In the genomic region with DNA sequence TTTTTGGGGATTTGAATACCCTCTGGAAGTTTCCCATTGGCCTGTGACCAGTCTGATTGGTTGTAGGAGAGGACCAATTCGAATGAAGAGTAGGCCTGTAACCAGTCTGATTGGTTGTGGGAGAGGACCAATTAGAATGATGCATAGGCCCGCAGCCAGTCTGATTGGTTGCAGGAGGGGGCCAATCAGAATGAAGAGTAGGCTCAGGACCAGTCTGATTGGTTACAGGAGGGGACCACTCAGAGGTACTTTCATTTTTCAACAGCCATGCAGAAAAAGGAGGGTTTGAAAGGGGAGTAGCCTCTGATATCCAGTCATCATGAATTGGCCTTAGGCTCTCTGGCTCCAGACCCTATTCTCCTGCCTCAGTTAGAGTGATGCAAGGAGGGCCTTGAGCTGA, we compare ENCODE assay signal across 15 cellular contexts. TPM values are rescaled to one million over a fixed set of nuclear protein-coding genes. Genes with fewer than 3 reads are reported as not detected.
A peak's percentile ranks its signal among the peaks of the same experiment; 100 is the strongest.
DNase-seq lines count a peak whose midpoint lies in the region; ATAC-seq and FAIRE-seq lines count a peak whose summit lies in the region.
"Had no signal": no experiment of that assay in that cellular context is flagged by ENCODE, and none has a peak within 500 bp of the region (broad histone marks: within the 10 kb centered on the region; RNA-seq: fewer than 3 reads in every experiment).

No MANE protein-coding gene starts in this region.

- no peak for FAIRE-seq in HTR-8/SVneo (lab: Jason Lieb, UNC)
- FAIRE-seq: endometrium, GM12892 had no signal

- H3K4me1 Mint-ChIP-seq in activated T-cell treated with anti-CD3 and anti-CD28 coated beads, Interleukin-2, amount 50 U/mL, for 72 hours (ENCODE audit: low read depth) = peaks cover 40% of the 10 kb centered on the region
- peaks cover 38% of the 10 kb centered on the region for H3K4me1 Mint-ChIP-seq in stimulated activated memory B cell treated with anti-CD40 and anti-IgM and Interleukin-4, amounts not matched to agents 10 μg/mL and 1 μg/mL and 100 μg/mL, for 72 hours

- peak overlapping the region in 1 of 2 donors; percentile 24 for H3K4me3 Mint-ChIP-seq in activated T-cell treated with anti-CD3 and anti-CD28 coated beads, Interleukin-2, amount 50 U/mL, for 72 hours
- no peak overlapping the region for H3K4me3 Mint-ChIP-seq in stimulated activated memory B cell treated with anti-CD40 and anti-IgM and Interleukin-4, amounts not matched to agents 10 μg/mL and 1 μg/mL and 100 μg/mL, for 72 hours
- H3K4me3 Mint-ChIP-seq: immature natural killer cell, nephron progenitor cell had no signal

- no peak overlapping the region for H3K9ac ChIP-seq in adipocyte (ENCODE audit: low read length)
- H3K9ac ChIP-seq: KMS-11 had no signal

- DNase-seq in activated T-cell treated with anti-CD3 and anti-CD28 coated beads, Interleukin-2, amount 50 U/mL, for 72 hours = peak; percentile 10 to 18
- no peak for DNase-seq in activated T-cell treated with anti-CD3 and anti-CD28 coated beads, Interleukin-2, amount 50 U/mL, for 1 hour
- DNase-seq in MV-4-11 (lab: John Stamatoyannopoulos, UW) (peak; percentile 42), adipocyte (ENCODE audit: low read depth) (peak; percentile 24), NCI-H1694 (lab: John Stamatoyannopoulos, UW) (no peak), HTR-8/SVneo (ENCODE audit: insufficient read length, low spot score) (no peak)
- DNase-seq: C1 segment of cervical spinal cord, immature natural killer cell, nephron progenitor cell, WERI-Rb-1 had no signal

- H3K4me3 ChIP-seq in adipocyte (ENCODE audit: low read length) = no peak overlapping the region

- H3K27me3 ChIP-seq in adipocyte (replicated peaks; ENCODE audit: control insufficient read depth, insufficient read depth, low read length) = no peaks in the 10 kb centered on the region

- peak overlapping the region; percentile 12 for H3K27ac Mint-ChIP-seq in activated T-cell treated with anti-CD3 and anti-CD28 coated beads, Interleukin-2, amount 50 U/mL, for 72 hours
- peak overlapping the region; percentile 77 for H3K27ac Mint-ChIP-seq in stimulated activated memory B cell treated with anti-CD40 and anti-IgM and Interleukin-4, amounts not matched to agents 10 μg/mL and 1 μg/mL and 100 μg/mL, for 72 hours

- H3K4me1 ChIP-seq in adipocyte (ENCODE audit: control insufficient read depth, insufficient read depth, low read length) = peaks cover 3% of the 10 kb centered on the region

- no peaks in the 10 kb centered on the region for H3K36me3 Mint-ChIP-seq in activated T-cell treated with anti-CD3 and anti-CD28 coated beads, Interleukin-2, amount 50 U/mL, for 72 hours (ENCODE audit: insufficient read depth in 2 of 2)
- H3K36me3 Mint-ChIP-seq in stimulated activated memory B cell treated with anti-CD40 and anti-IgM and Interleukin-4, amounts not matched to agents 10 μg/mL and 1 μg/mL and 100 μg/mL, for 72 hours = no peaks in the 10 kb centered on the region
- H3K36me3 Mint-ChIP-seq: immature natural killer cell had no signal

- no peak for ATAC-seq in activated T-cell treated with anti-CD3 and anti-CD28 coated beads, Interleukin-2, amount 50 U/mL, for 72 hours (replicated peaks in 1 of 2)
- ATAC-seq in stimulated activated memory B cell treated with anti-CD40 and anti-IgM and Interleukin-4, amounts not matched to agents 10 μg/mL and 1 μg/mL and 100 μg/mL, for 72 hours = no peak
- no peak for ATAC-seq in GM18870 (IDR thresholded peaks at IDR 0.05; ENCODE audit: unreplicated experiment)

- no peaks in the 10 kb centered on the region for H3K36me3 ChIP-seq in adipocyte (ENCODE audit: control insufficient read depth, insufficient read depth, low read length, severe bottlenecking)
- H3K36me3 ChIP-seq: WERI-Rb-1 had no signal

- H3K9me3 Mint-ChIP-seq in activated T-cell treated with anti-CD3 and anti-CD28 coated beads, Interleukin-2, amount 50 U/mL, for 72 hours = no peaks in the 10 kb centered on the region
- no peaks in the 10 kb centered on the region for H3K9me3 Mint-ChIP-seq in stimulated activated memory B cell treated with anti-CD40 and anti-IgM and Interleukin-4, amounts not matched to agents 10 μg/mL and 1 μg/mL and 100 μg/mL, for 72 hours
- H3K9me3 Mint-ChIP-seq: immature natural killer cell, nephron progenitor cell had no signal

- H3K9me3 ChIP-seq in adipocyte (ENCODE audit: control insufficient read depth, low read length) = no peaks in the 10 kb centered on the region

- no peaks in the 10 kb centered on the region for H3K27me3 Mint-ChIP-seq in activated T-cell treated with anti-CD3 and anti-CD28 coated beads, Interleukin-2, amount 50 U/mL, for 72 hours (ENCODE audit: low read depth)
- H3K27me3 Mint-ChIP-seq in stimulated activated memory B cell treated with anti-CD40 and anti-IgM and Interleukin-4, amounts not matched to agents 10 μg/mL and 1 μg/mL and 100 μg/mL, for 72 hours = no peaks in the 10 kb centered on the region

RNA-seq across cellular contexts. Expression of a gene that starts 30.4 kb away (rescaled TPM):
- total RNA-seq in activated T-cell treated with anti-CD3 and anti-CD28 coated beads, Interleukin-2, amount 50 U/mL, for 72 hours = 100 to 1,000 TPM; 364 to 374 TPM

RNA-seq across cellular contexts. Expression of a gene that starts 31.8 kb away (rescaled TPM):
- 10 to 100 TPM; 61.7 to 64.3 TPM for total RNA-seq in activated T-cell treated with anti-CD3 and anti-CD28 coated beads, Interleukin-2, amount 50 U/mL, for 72 hours

RNA-seq across cellular contexts. Expression of a gene that starts 42.0 kb away (rescaled TPM):
- 10 to 100 TPM; 22.7 to 30.0 TPM for total RNA-seq in activated T-cell treated with anti-CD3 and anti-CD28 coated beads, Interleukin-2, amount 50 U/mL, for 72 hours

Comparison
In these comparisons a context has a peak if more than half of its experiments do, and no peak if none do; other contexts are left out.
1. DNase-seq: peak in activated T-cell treated with anti-CD3 and anti-CD28 coated beads, Interleukin-2, amount 50 U/mL, for 72 hours (2 of 2), MV-4-11 (single experiment) and adipocyte (single experiment); none in activated T-cell treated with anti-CD3 and anti-CD28 coated beads, Interleukin-2, amount 50 U/mL, for 1 hour (single experiment), NCI-H1694 (single experiment) and HTR-8/SVneo (single experiment).